ENCODE assay signal across 18 cellular contexts in the genomic region with DNA sequence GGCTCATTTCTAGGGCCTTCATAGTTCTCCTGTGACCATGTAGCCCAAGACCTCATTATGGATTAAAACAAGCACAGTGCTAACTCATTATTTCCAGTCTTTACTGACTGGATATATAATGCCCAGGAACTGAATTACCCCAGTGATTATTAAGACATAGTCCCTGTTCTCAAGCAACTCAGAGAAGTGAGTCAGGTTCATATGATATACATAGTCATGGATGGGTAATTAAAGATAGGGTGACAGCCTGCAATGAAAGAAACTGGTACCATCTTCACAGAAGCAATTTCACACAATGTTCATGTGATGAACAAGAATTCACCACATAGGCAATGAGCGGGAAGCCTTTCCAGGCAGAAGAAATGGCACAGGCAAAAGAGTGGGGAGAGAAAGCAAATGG. TPM values are rescaled to one million over a fixed set of nuclear protein-coding genes. Genes with fewer than 3 reads are reported as not detected.
A peak's percentile ranks its signal among the peaks of the same experiment; 100 is the strongest.
DNase-seq lines count a peak whose midpoint lies in the region; ATAC-seq, FAIRE-seq and TF ChIP-seq lines count a peak whose summit lies in the region.
"Had no signal": no experiment of that assay in that cellular context is flagged by ENCODE, and none has a peak within 500 bp of the region (broad histone marks: within the 10 kb centered on the region; RNA-seq: fewer than 3 reads in every experiment).

No MANE protein-coding gene starts in this region.

- H3K27ac Mint-ChIP-seq in MCF 10A (ENCODE audit: low read depth, unreplicated experiment) = peak overlapping the region; percentile 55
- H3K27ac Mint-ChIP-seq in progenitor cell of endocrine pancreas = peak overlapping the region; percentile 79
- no peak overlapping the region for H3K27ac Mint-ChIP-seq in stimulated activated naive B cell treated with anti-CD40 and anti-IgM and Interleukin-4, amounts not matched to agents 10 μg/mL and 1 μg/mL and 100 μg/mL, for 72 hours

- no peak overlapping the region for H3K4me2 ChIP-seq in mammary epithelial cell (ENCODE audit: insufficient read depth, low read depth, low read length)
- peak overlapping the region; percentile 34; the same call in 1 of the 2 replicates for H3K4me2 ChIP-seq in PC-3 (ENCODE audit: low read length)

- H3K9me3 Mint-ChIP-seq in MCF 10A (ENCODE audit: unreplicated experiment) (no peaks in the 10 kb centered on the region), progenitor cell of endocrine pancreas (ENCODE audit: low read depth) (no peaks in the 10 kb centered on the region)
- no peaks in the 10 kb centered on the region for H3K9me3 Mint-ChIP-seq in stimulated activated naive B cell treated with anti-CD40 and anti-IgM and Interleukin-4, amounts not matched to agents 10 μg/mL and 1 μg/mL and 100 μg/mL, for 72 hours
- H3K9me3 Mint-ChIP-seq: activated naive CD4-positive, alpha-beta T cell treated with anti-CD3 and anti-CD28 coated beads, Interleukin-2, amount 50 U/mL, for 72 hours had no signal

- BruUV-seq in MCF 10A (replicated peaks; lab: Mats Ljungman, UMichigan) = no TSS peak
- BruUV-seq in mammary epithelial cell (replicated peaks; lab: Mats Ljungman, UMichigan) = no TSS peak
- no TSS peak for BruUV-seq in PC-3 (replicated peaks; lab: Mats Ljungman, UMichigan)

- H3K9me2 ChIP-seq in PC-3 (replicated peaks; ENCODE audit: low read length) = no peaks in the 10 kb centered on the region

- no peak for TF ChIP-seq CTCF in MCF 10A (IDR thresholded peaks at IDR 0.05; ENCODE audit: unreplicated experiment)
- TF ChIP-seq CTCF in mammary epithelial cell (conservative IDR thresholded peaks at IDR 0.05 in 1 of 2, IDR thresholded peaks at IDR 0.05 in 1 of 2; ENCODE audit: extremely low read depth in 1 of 2, insufficient read depth in 1 of 2, low read depth in 1 of 2, low read length in 2 of 2) = no peak
- TF ChIP-seq CTCF in PC-3 (conservative IDR thresholded peaks at IDR 0.05; ENCODE audit: low read depth, low read length) = no peak
- no peak for TF ChIP-seq CTCF in progenitor cell of endocrine pancreas (IDR thresholded peaks at IDR 0.05; ENCODE audit: unreplicated experiment)

- H3K27me3 Mint-ChIP-seq in MCF 10A (ENCODE audit: insufficient read depth, unreplicated experiment) = no peaks in the 10 kb centered on the region
- no peaks in the 10 kb centered on the region for H3K27me3 Mint-ChIP-seq in progenitor cell of endocrine pancreas
- H3K27me3 Mint-ChIP-seq in stimulated activated naive B cell treated with anti-CD40 and anti-IgM and Interleukin-4, amounts not matched to agents 10 μg/mL and 1 μg/mL and 100 μg/mL, for 72 hours = no peaks in the 10 kb centered on the region

- H3K36me3 ChIP-seq in mammary epithelial cell (ENCODE audit: insufficient read depth, low read length) (peaks cover 37% of the 10 kb centered on the region), PC-3 (ENCODE audit: low read depth, low read length) (peaks cover 48% of the 10 kb centered on the region)

- in situ Hi-C loops in mammary epithelial cell (cut with MboI; ENCODE audit: low sequenced_read_pairs in 2 of 2) = no loop called here

- H3K27ac ChIP-seq in mammary epithelial cell (ENCODE audit: insufficient read depth, low read depth, low read length) = no peak overlapping the region
- H3K27ac ChIP-seq in PC-3 (ENCODE audit: low read length) = no peak overlapping the region
- H3K27ac ChIP-seq in epithelial cell of prostate = peak overlapping the region; percentile 30
- H3K27ac ChIP-seq: brain microvascular endothelial cell, coronary artery, sigmoid colon had no signal

- H3K4me3 Mint-ChIP-seq in MCF 10A (ENCODE audit: unreplicated experiment) (no peak overlapping the region), progenitor cell of endocrine pancreas (ENCODE audit: low read depth) (no peak overlapping the region)
- no peak overlapping the region for H3K4me3 Mint-ChIP-seq in stimulated activated naive B cell treated with anti-CD40 and anti-IgM and Interleukin-4, amounts not matched to agents 10 μg/mL and 1 μg/mL and 100 μg/mL, for 72 hours

- intact Hi-C loops in MCF 10A (cut with micrococcal nuclease) (loop anchor here (5.0 kb wide), 1 partner anchor 83 kb away; no protein-coding TSS in a partner anchor), mammary epithelial cell (cut with micrococcal nuclease) (no loop called here), PC-3 (cut with micrococcal nuclease) (no loop called here)

- H3K9ac ChIP-seq in mammary epithelial cell (ENCODE audit: insufficient read depth, low read length) (no peak overlapping the region), PC-3 (ENCODE audit: low read length) (no peak overlapping the region)

- H3K9me3 ChIP-seq in mammary epithelial cell (replicated peaks; ENCODE audit: insufficient read depth, low read length) (no peaks in the 10 kb centered on the region), PC-3 (ENCODE audit: low read length) (no peaks in the 10 kb centered on the region)
- H3K9me3 ChIP-seq: sigmoid colon had no signal

- H2AFZ ChIP-seq in mammary epithelial cell (ENCODE audit: low read depth, low read length) = no peak overlapping the region
- H2AFZ ChIP-seq in PC-3 (ENCODE audit: low read length) = no peak overlapping the region

- dilution Hi-C loops in mammary epithelial cell (cut with HindIII; ENCODE audit: low sequenced_read_pairs) = no loop called here

- no peak for FAIRE-seq in urothelium cell line (lab: Jason Lieb, UNC)
- FAIRE-seq: GM12891 had no signal

- H3K4me1 Mint-ChIP-seq in MCF 10A (ENCODE audit: insufficient read depth, unreplicated experiment) (peaks cover 24% of the 10 kb centered on the region), progenitor cell of endocrine pancreas (ENCODE audit: low read depth) (peaks cover 14% of the 10 kb centered on the region)
- peaks cover 23 to 55% of the 10 kb centered on the region in 2 donors for H3K4me1 Mint-ChIP-seq in stimulated activated naive B cell treated with anti-CD40 and anti-IgM and Interleukin-4, amounts not matched to agents 10 μg/mL and 1 μg/mL and 100 μg/mL, for 72 hours

- H3K79me2 ChIP-seq in mammary epithelial cell (ENCODE audit: insufficient read depth, low read length) (peaks cover 74% of the 10 kb centered on the region), PC-3 (ENCODE audit: low read length) (peaks cover 74% of the 10 kb centered on the region)

- POLR2A ChIA-PET in MCF 10A (lab: Yijun Ruan, JAX) = interaction anchor here (1.3 to 4.5 kb wide), 3 partner anchors 9 to 24 kb away, joined by 3 to 166 read pairs (median 15); no protein-coding TSS in a partner anchor
- POLR2A ChIA-PET in PC-3 (lab: Charles Lee; ENCODE audit: unreplicated experiment) = no interaction called here

- DNase-seq in MCF 10A (ENCODE audit: unreplicated experiment) (no peak), mammary epithelial cell (no peak), PC-3 (no peak), epithelial cell of prostate (ENCODE audit: low read depth, low spot score) (no peak), progenitor cell of endocrine pancreas (ENCODE audit: low spot score, unreplicated experiment) (no peak), urothelium cell line (ENCODE audit: low spot score) (no peak)
- no peak for DNase-seq in stimulated activated naive B cell treated with anti-CD40 and anti-IgM and Interleukin-4, amounts not matched to agents 10 μg/mL and 1 μg/mL and 100 μg/mL, for 72 hours
- DNase-seq: brain microvascular endothelial cell, GF-D8, midbrain, NCI-H1092, NCI-H2081 treated with DMSO at 0.1 percent for 48 hours, SHP77, sigmoid colon had no signal

- H4K20me1 ChIP-seq in mammary epithelial cell (ENCODE audit: insufficient read depth, low read length) = no peaks in the 10 kb centered on the region
- H4K20me1 ChIP-seq in PC-3 (ENCODE audit: low read length) = peaks cover 28% of the 10 kb centered on the region

- H3K36me3 Mint-ChIP-seq in MCF 10A (ENCODE audit: insufficient read depth, unreplicated experiment) = peaks cover 72% of the 10 kb centered on the region
- H3K36me3 Mint-ChIP-seq in progenitor cell of endocrine pancreas (ENCODE audit: insufficient read depth) = peaks cover 33% of the 10 kb centered on the region
- peaks cover 35 to 59% of the 10 kb centered on the region in 2 donors for H3K36me3 Mint-ChIP-seq in stimulated activated naive B cell treated with anti-CD40 and anti-IgM and Interleukin-4, amounts not matched to agents 10 μg/mL and 1 μg/mL and 100 μg/mL, for 72 hours

- H3K4me3 ChIP-seq in mammary epithelial cell (replicated peaks in 1 of 3; ENCODE audit: insufficient read depth in 1 of 3, low read depth in 2 of 3, low read length in 3 of 3) (no peak overlapping the region), PC-3 (ENCODE audit: low read length) (0 out of 2 replicates have a peak overlapping the region, but pooled peaks have one; percentile 10)
- H3K4me3 ChIP-seq: coronary artery, sigmoid colon had no signal

- 100% methylated on average over 1 of the region's 1 CpG for WGBS in mammary epithelial cell (ENCODE audit: low coverage, missing lambda C conversion rate)

- no peak for ATAC-seq in PC-3
- no peak for ATAC-seq in GM21515 (IDR thresholded peaks at IDR 0.05; ENCODE audit: unreplicated experiment)
- no peak for ATAC-seq in stimulated activated naive B cell treated with anti-CD40 and anti-IgM and Interleukin-4, amounts not matched to agents 10 μg/mL and 1 μg/mL and 100 μg/mL, for 72 hours (replicated peaks)
- ATAC-seq: activated naive CD4-positive, alpha-beta T cell treated with anti-CD3 and anti-CD28 coated beads, Interleukin-2, amount 50 U/mL, for 72 hours had no signal

- H3K27me3 ChIP-seq in mammary epithelial cell (ENCODE audit: insufficient read depth, low read length) (no peaks in the 10 kb centered on the region), PC-3 (ENCODE audit: low read length) (no peaks in the 10 kb centered on the region)
- H3K27me3 ChIP-seq: brain microvascular endothelial cell, sigmoid colon had no signal

- H3K4me1 ChIP-seq in mammary epithelial cell (ENCODE audit: insufficient read depth, low read length) (peaks cover 19% of the 10 kb centered on the region), PC-3 (ENCODE audit: insufficient read depth, low read length) (peaks cover 23% of the 10 kb centered on the region)

- CTCF ChIA-PET in MCF 10A (lab: Yijun Ruan, JAX) (no interaction called here), mammary epithelial cell (lab: Charles Lee; ENCODE audit: low non-redundant PET) (no interaction called here), PC-3 (lab: Charles Lee) (no interaction called here)

- H3F3A ChIP-seq in PC-3 (ENCODE audit: low read length, unreplicated experiment) = peaks cover 4% of the 10 kb centered on the region

RNA-seq across cellular contexts. Expression of a gene that starts 3.5 kb away (rescaled TPM):
- 68.8 and 68.9 TPM in 2 replicates for total RNA-seq in MCF 10A (2022)
- total RNA-seq in mammary epithelial cell = 10 to 100 TPM; 45.3 to 49.2 TPM
- 46.7 TPM for polyA plus RNA-seq in mammary epithelial cell
- polyA minus RNA-seq in mammary epithelial cell = 69.3 TPM
- total RNA-seq in PC-3 (2014; rRNA removed) = 85.8 and 92.5 TPM in 2 replicates
- total RNA-seq in progenitor cell of endocrine pancreas = 91.8 and 97.3 TPM in 2 replicates
